16 cellular contexts compared by ENCODE assay signal in the genomic region with DNA sequence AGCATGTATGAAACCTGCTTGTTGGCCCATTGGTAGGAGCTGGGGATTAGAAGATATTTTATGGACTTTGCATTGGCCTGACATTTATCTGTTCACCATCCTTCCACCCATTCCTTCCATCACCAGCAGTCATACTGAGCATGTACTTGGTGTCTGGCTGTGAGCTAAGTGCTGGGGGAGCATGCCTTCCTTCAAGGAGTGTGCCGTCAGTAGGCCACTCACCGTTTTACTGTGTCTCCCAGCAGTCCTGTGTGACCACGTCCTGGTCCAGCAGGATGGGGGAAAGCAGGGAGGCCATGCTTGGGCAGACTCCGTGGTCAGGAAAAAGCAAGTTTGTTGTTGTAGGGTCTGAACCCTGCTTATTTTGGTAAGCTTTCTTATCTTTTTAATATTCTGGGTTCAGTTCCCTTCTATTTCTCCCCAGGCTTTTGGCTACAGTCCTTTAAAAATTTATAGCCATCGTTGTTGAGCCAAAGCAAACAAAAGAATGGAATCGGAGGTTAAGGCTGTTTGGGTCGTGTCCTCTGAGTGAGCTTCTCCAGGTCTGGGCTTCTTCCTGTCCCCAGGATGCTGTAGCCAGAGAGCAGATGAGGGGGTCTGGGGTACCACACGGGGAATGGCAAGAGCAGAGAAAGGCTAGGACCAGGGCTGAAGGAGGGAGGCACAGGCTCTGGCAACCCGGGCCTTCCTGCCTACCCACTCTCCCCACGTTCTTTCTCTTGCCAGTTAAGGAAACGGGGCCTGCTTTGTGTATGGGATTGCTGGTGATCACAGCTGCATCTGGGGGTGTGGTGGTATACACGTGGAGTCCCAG. TPM values are rescaled to one million over a fixed set of nuclear protein-coding genes. Genes with fewer than 3 reads are reported as not detected.
DNase-seq lines count a peak whose midpoint lies in the region; ATAC-seq, FAIRE-seq and TF ChIP-seq lines count a peak whose summit lies in the region.
"Had no signal": no experiment of that assay in that cellular context is flagged by ENCODE, and none has a peak within 500 bp of the region (broad histone marks: within the 10 kb centered on the region; RNA-seq: fewer than 3 reads in every experiment).

No MANE protein-coding gene starts in this region.

- peaks cover 27% of the 10 kb centered on the region for H3K27me3 Mint-ChIP-seq in astrocyte (ENCODE audit: low read depth, unreplicated experiment)

- no peak for ATAC-seq in HG03378 (IDR thresholded peaks at IDR 0.05; ENCODE audit: unreplicated experiment)

- TF ChIP-seq CTCF in astrocyte (IDR thresholded peaks at IDR 0.05; ENCODE audit: insufficient read depth, low read depth, low read length) (no peak), osteoblast (IDR thresholded peaks at IDR 0.05; ENCODE audit: extremely low read depth, low read depth, low read length) (no peak)

- no peaks in the 10 kb centered on the region for H3K9me3 ChIP-seq in astrocyte (ENCODE audit: insufficient read depth, low read depth, low read length)
- no peaks in the 10 kb centered on the region for H3K9me3 ChIP-seq in osteoblast (ENCODE audit: low read depth, low read length)
- H3K9me3 ChIP-seq: esophagus muscularis mucosa, heart right ventricle, testis had no signal

- H2AFZ ChIP-seq in astrocyte (ENCODE audit: low read depth, low read length), result no peak overlapping the region
- H2AFZ ChIP-seq in osteoblast (ENCODE audit: low read length), result peak overlapping the region; percentile 7

- H3K36me3 Mint-ChIP-seq in astrocyte (ENCODE audit: low read depth, unreplicated experiment), result peaks cover 6% of the 10 kb centered on the region
- H3K36me3 Mint-ChIP-seq: brain had no signal

- H3K4me3 ChIP-seq in astrocyte (ENCODE audit: insufficient read depth, low read depth, low read length), result no peak overlapping the region
- H3K4me3 ChIP-seq in osteoblast (ENCODE audit: insufficient read depth, low read length), result no peak overlapping the region
- H3K4me3 ChIP-seq: dorsolateral prefrontal cortex, esophagus muscularis mucosa, testis had no signal

- H3K27ac ChIP-seq in astrocyte (ENCODE audit: low read depth, low read length), result no peak overlapping the region
- peak overlapping the region; percentile 34 for H3K27ac ChIP-seq in osteoblast (ENCODE audit: low read depth, low read length)
- H3K27ac ChIP-seq: 22Rv1, dorsolateral prefrontal cortex, esophagus muscularis mucosa, heart right ventricle had no signal

- no peaks in the 10 kb centered on the region for H3K79me2 ChIP-seq in astrocyte (ENCODE audit: insufficient read depth, low read length)
- H3K79me2 ChIP-seq in osteoblast (ENCODE audit: insufficient read depth, low read length), result no peaks in the 10 kb centered on the region

- DNase-seq in DMS 273 (lab: John Stamatoyannopoulos, UW; ENCODE audit: unreplicated experiment), result peak; percentile 45
- no peak for DNase-seq in DMS 273 treated with DMSO at 0.1 percent for 48 hours (lab: John Stamatoyannopoulos, UW)
- DNase-seq in astrocyte (ENCODE audit: low read depth), result peak; percentile 15
- peak; percentile 96 for DNase-seq in osteoblast (ENCODE audit: insufficient read length, low spot score, missing footprints)
- DNase-seq in AG08396 (ENCODE audit: low spot score), result no peak
- DNase-seq: NK-92 treated with Interleukin-12 subunit alpha and Interleukin-12 subunit beta, amount 100 ng/mL, for 24 hours had no signal

- no peak overlapping the region for H3K27ac Mint-ChIP-seq in astrocyte (ENCODE audit: unreplicated experiment)
- H3K27ac Mint-ChIP-seq: brain had no signal

- H3K9me3 Mint-ChIP-seq in astrocyte (ENCODE audit: unreplicated experiment), result no peaks in the 10 kb centered on the region
- H3K9me3 Mint-ChIP-seq: brain; CD4-positive, alpha-beta memory T cell had no signal

- H4K20me1 ChIP-seq in astrocyte (ENCODE audit: insufficient read depth, low read length) (peaks cover 1% of the 10 kb centered on the region), osteoblast (ENCODE audit: insufficient read depth, low read length) (no peaks in the 10 kb centered on the region)

- H3K36me3 ChIP-seq in astrocyte (ENCODE audit: insufficient read depth, low read length) (peaks cover 3% of the 10 kb centered on the region), osteoblast (ENCODE audit: insufficient read depth, low read length) (peaks cover 3% of the 10 kb centered on the region)

- H3K4me3 Mint-ChIP-seq in astrocyte (ENCODE audit: unreplicated experiment), result no peak overlapping the region
- H3K4me3 Mint-ChIP-seq: brain; CD4-positive, alpha-beta memory T cell had no signal

- H3K4me2 ChIP-seq in astrocyte (ENCODE audit: low read length), result no peak overlapping the region
- peak overlapping the region; percentile 24 for H3K4me2 ChIP-seq in osteoblast (ENCODE audit: insufficient read depth, low read length)

- H3K27me3 ChIP-seq in astrocyte (ENCODE audit: insufficient read depth, low read length), result peaks cover 6% of the 10 kb centered on the region
- H3K27me3 ChIP-seq in osteoblast (ENCODE audit: insufficient read depth, low read length), result no peaks in the 10 kb centered on the region
- H3K27me3 ChIP-seq: testis had no signal

- H3K9ac ChIP-seq in astrocyte (ENCODE audit: low read length), result no peak overlapping the region

- FAIRE-seq in astrocyte (lab: Jason Lieb, UNC), result no peak

- no peaks in the 10 kb centered on the region for H3K4me1 Mint-ChIP-seq in astrocyte (ENCODE audit: low read depth, unreplicated experiment)

- H3K4me1 ChIP-seq in astrocyte (ENCODE audit: insufficient read depth, low read length), result peaks cover 4% of the 10 kb centered on the region
- peaks cover 13% of the 10 kb centered on the region for H3K4me1 ChIP-seq in osteoblast (ENCODE audit: insufficient read depth, low read length)

RNA-seq across cellular contexts. Expression of gene SLC30A3, which starts 13.6 kb away (rescaled TPM):
- 0.16 and 0.34 TPM in 2 replicates for total RNA-seq in astrocyte
- under 0.01 and 0.88 TPM in 2 replicates for total RNA-seq in osteoblast
- total RNA-seq: CD4-positive, alpha-beta memory T cell; esophagus muscularis mucosa; mesenteric fat pad had no signal

RNA-seq across cellular contexts. Expression of gene DNAJC5G, which starts 25.9 kb away (rescaled TPM):
- total RNA-seq in astrocyte (not detected in 2 replicates), osteoblast (not detected in 2 replicates)
- total RNA-seq: CD4-positive, alpha-beta memory T cell; kidney epithelial cell; mesenteric fat pad had no signal

RNA-seq across cellular contexts. Expression of gene CAD, which starts 32.1 kb away (rescaled TPM):
- 50.7 and 51.2 TPM in 2 replicates for total RNA-seq in astrocyte
- total RNA-seq in osteoblast, result 28.6 and 30.8 TPM in 2 replicates

RNA-seq across cellular contexts. Expression of gene TRIM54, which starts 32.9 kb away (rescaled TPM):
- total RNA-seq in astrocyte (not detected in 2 replicates), osteoblast (not detected in 2 replicates)
- total RNA-seq: mesenteric fat pad had no signal

RNA-seq across cellular contexts. Expression of gene SLC5A6, which starts 37.2 kb away (rescaled TPM):
- total RNA-seq in astrocyte, result 43.9 and 54.0 TPM in 2 replicates
- total RNA-seq in osteoblast, result 14.1 TPM in 2 replicates

Comparison
In these comparisons a context has a peak if more than half of its experiments do, and no peak if none do; other contexts are left out.
1. DNase-seq: peak in DMS 273 (single experiment), astrocyte (single experiment) and osteoblast (single experiment); none in DMS 273 treated with DMSO at 0.1 percent for 48 hours (single experiment) and AG08396 (single experiment).